27 cellular contexts compared by ENCODE assay signal in the genomic region with DNA sequence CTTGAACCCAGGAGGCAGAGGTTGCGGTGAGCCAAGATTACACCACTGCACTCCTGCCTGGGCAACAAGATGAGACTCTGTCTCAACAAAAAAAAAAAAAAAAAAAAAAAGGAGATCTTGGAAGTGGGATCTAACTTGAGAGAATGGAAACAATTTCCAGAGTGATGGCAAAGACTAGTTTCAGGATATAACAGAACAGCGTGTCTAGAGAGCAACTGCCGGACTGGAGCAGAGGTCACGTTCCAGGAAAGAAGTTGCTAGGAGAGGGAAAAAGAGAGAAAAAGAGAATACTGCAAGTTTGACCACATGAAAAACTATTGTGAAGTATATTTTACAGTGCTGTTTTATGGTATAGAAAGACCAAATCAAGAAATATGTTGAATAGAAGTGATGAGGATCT.
DNase-seq lines count a peak whose midpoint lies in the region; ATAC-seq, FAIRE-seq and TF ChIP-seq lines count a peak whose summit lies in the region.
"Had no signal": no experiment of that assay in that cellular context is flagged by ENCODE, and none has a peak within 500 bp of the region (broad histone marks: within the 10 kb centered on the region; RNA-seq: fewer than 3 reads in every experiment).

No MANE protein-coding gene starts in this region.

- H3K4me1 Mint-ChIP-seq in activated naive CD4-positive, alpha-beta T cell treated with anti-CD3 and anti-CD28 coated beads, Interleukin-2, amount 10 ng/mL, durations not matched to agents 7 days and 5 days: no peaks in the 10 kb centered on the region
- no peaks in the 10 kb centered on the region for H3K4me1 Mint-ChIP-seq in activated naive CD4-positive, alpha-beta T cell treated with anti-CD3 and anti-CD28 coated beads for 36 hours (ENCODE audit: low read depth)
- peaks cover 7 to 9% of the 10 kb centered on the region in 2 experiments for H3K4me1 Mint-ChIP-seq in H9
- H3K4me1 Mint-ChIP-seq: CD14-positive monocyte; CD8-positive, alpha-beta memory T cell had no signal

- no peak for DNase-seq in activated naive CD4-positive, alpha-beta T cell treated with anti-CD3 and anti-CD28 coated beads, Interleukin-2, amount 10 ng/mL, durations not matched to agents 7 days and 5 days
- no peak for DNase-seq in activated naive CD4-positive, alpha-beta T cell treated with anti-CD3 and anti-CD28 coated beads for 36 hours
- no peak for DNase-seq in right lobe of liver
- DNase-seq in HepG2 (ENCODE audit: low spot score): no peak
- peak; percentile 31 to 44 for DNase-seq in lung microvascular endothelial cell (ENCODE audit: low read depth in 2 of 2)
- no peak for DNase-seq in pons (ENCODE audit: low spot score)
- DNase-seq in H9: no peak
- DNase-seq: 8988T; ACHN; AML-193; BE2C; CD4-positive, alpha-beta T cell; CD8-positive, alpha-beta memory T cell; DMS 273 treated with DMSO at 0.1 percent for 48 hours; DMS79; EL; GDM1; GM23248; H7 had no signal

- peak in 3 of 4 donors; percentile 35 to 53 (median 42) for ATAC-seq in right lobe of liver
- no peak for ATAC-seq in HepG2
- ATAC-seq: A549, GM12878, HCT116 had no signal

- H3K4me3 ChIP-seq in right lobe of liver: no peak overlapping the region
- no peak overlapping the region for H3K4me3 ChIP-seq in HepG2 (replicated peaks in 1 of 3; ENCODE audit: insufficient read depth in 1 of 3, low read depth in 2 of 3, low read length in 3 of 3)
- H3K4me3 ChIP-seq: A549; BLaER1 treated with 17β-estradiol and CSF1 and Interleukin-3, amounts not matched to agents 10 nM and 100 nM; GM12878; GM23248 had no signal

- POLR2A ChIA-PET in HepG2 (lab: Yijun Ruan, JAX): no interaction called here

- H2BK5ac ChIP-seq in H9 (ENCODE audit: insufficient read length, low read length): no peak overlapping the region

- no peaks in the 10 kb centered on the region for H3K9me3 Mint-ChIP-seq in activated naive CD4-positive, alpha-beta T cell treated with anti-CD3 and anti-CD28 coated beads, Interleukin-2, amount 10 ng/mL, durations not matched to agents 7 days and 5 days
- H3K9me3 Mint-ChIP-seq in activated naive CD4-positive, alpha-beta T cell treated with anti-CD3 and anti-CD28 coated beads for 36 hours: no peaks in the 10 kb centered on the region
- H3K9me3 Mint-ChIP-seq in H9: no peaks in the 10 kb centered on the region
- H3K9me3 Mint-ChIP-seq: CD4-positive, alpha-beta T cell; CD8-positive, alpha-beta memory T cell had no signal

- FAIRE-seq in HepG2 (lab: Jason Lieb, UNC): no peak
- FAIRE-seq: A549, D721Med, GM12878, GM19239, H1 had no signal

- CTCF ChIA-PET in activated naive CD4-positive, alpha-beta T cell treated with anti-CD3 and anti-CD28 coated beads, Interleukin-2, amount 10 ng/mL, durations not matched to agents 7 days and 5 days (lab: Charles Lee): interaction anchor here (1.5 to 4.3 kb wide), 2 partner anchors 147 to 211 kb away, joined by 4 to 60 read pairs; no protein-coding TSS in a partner anchor
- CTCF ChIA-PET in activated naive CD4-positive, alpha-beta T cell treated with anti-CD3 and anti-CD28 coated beads for 36 hours (lab: Charles Lee): interaction anchor here (0.7 to 1.7 kb wide), 4 partner anchors 146 to 213 kb away, joined by 3 to 4 read pairs (median 3); no protein-coding TSS in a partner anchor
- CTCF ChIA-PET in HepG2 (lab: Yijun Ruan, JAX; ENCODE audit: low intra/inter-chr PET ratio, low total read pairs): no interaction called here

- intact Hi-C loops in activated naive CD4-positive, alpha-beta T cell treated with anti-CD3 and anti-CD28 coated beads for 36 hours (cut with micrococcal nuclease): loop anchor here (5.0 kb wide), 1 partner anchor 62 kb away; no protein-coding TSS in a partner anchor
- intact Hi-C loops in right lobe of liver (cut with DNase I) (no loop called here), HepG2 (cut with micrococcal nuclease; ENCODE audit: unreplicated experiment) (no loop called here)

- H3K56ac ChIP-seq in H9 (ENCODE audit: insufficient read length, low read depth, low read length): no peak overlapping the region

- no peaks in the 10 kb centered on the region for H3K4me1 ChIP-seq in right lobe of liver
- no peaks in the 10 kb centered on the region for H3K4me1 ChIP-seq in HepG2 (ENCODE audit: insufficient read depth, low read length)
- H3K4me1 ChIP-seq in H9 (ENCODE audit: insufficient read depth, low read length): no peaks in the 10 kb centered on the region; the same call in 1 of the 2 replicates
- H3K4me1 ChIP-seq: BE2C; BLaER1 treated with 17β-estradiol and CSF1 and Interleukin-3, amounts not matched to agents 10 nM and 100 nM had no signal

- no TSS peak for BruUV-seq in HepG2 (replicated peaks; lab: Mats Ljungman, UMichigan)

- no peak overlapping the region for H3T11ph ChIP-seq in H9 (ENCODE audit: low read length)

- no peaks in the 10 kb centered on the region for H3K27me3 Mint-ChIP-seq in activated naive CD4-positive, alpha-beta T cell treated with anti-CD3 and anti-CD28 coated beads, Interleukin-2, amount 10 ng/mL, durations not matched to agents 7 days and 5 days
- H3K27me3 Mint-ChIP-seq in activated naive CD4-positive, alpha-beta T cell treated with anti-CD3 and anti-CD28 coated beads for 36 hours (ENCODE audit: low read depth): no peaks in the 10 kb centered on the region
- H3K27me3 Mint-ChIP-seq in H9 (ENCODE audit: low read depth): no peaks in the 10 kb centered on the region
- H3K27me3 Mint-ChIP-seq: CD4-positive, alpha-beta T cell; CD8-positive, alpha-beta memory T cell had no signal

- H3K9ac ChIP-seq in HepG2 (ENCODE audit: insufficient read depth, low read depth, low read length) (no peak overlapping the region), H9 (ENCODE audit: extremely low read depth, insufficient read length, low read length) (no peak overlapping the region)
- H3K9ac ChIP-seq: BLaER1 treated with 17β-estradiol and CSF1 and Interleukin-3, amounts not matched to agents 10 nM and 100 nM; GM23248 had no signal

- H3K27ac Mint-ChIP-seq in activated naive CD4-positive, alpha-beta T cell treated with anti-CD3 and anti-CD28 coated beads, Interleukin-2, amount 10 ng/mL, durations not matched to agents 7 days and 5 days: peak overlapping the region; percentile 49
- H3K27ac Mint-ChIP-seq in activated naive CD4-positive, alpha-beta T cell treated with anti-CD3 and anti-CD28 coated beads for 36 hours: no peak overlapping the region
- H3K27ac Mint-ChIP-seq in H9: no peak overlapping the region; a peak in 1 of 7 replicates
- H3K27ac Mint-ChIP-seq: CD4-positive, alpha-beta T cell had no signal

- H3K27me3 ChIP-seq in right lobe of liver (no peaks in the 10 kb centered on the region), HepG2 (ENCODE audit: control insufficient read depth in 1 of 2, insufficient read depth in 2 of 2, low read length in 2 of 2) (no peaks in the 10 kb centered on the region), H9 (ENCODE audit: insufficient read depth, low read length) (no peaks in the 10 kb centered on the region)
- H3K27me3 ChIP-seq: BE2C; BLaER1 treated with 17β-estradiol and CSF1 and Interleukin-3, amounts not matched to agents 10 nM and 100 nM had no signal

- no peaks in the 10 kb centered on the region for H3K9me3 ChIP-seq in right lobe of liver
- no peaks in the 10 kb centered on the region for H3K9me3 ChIP-seq in HepG2 (ENCODE audit: low read length)
- H3K9me3 ChIP-seq in H9 (ENCODE audit: control insufficient read depth, low read depth, low read length): no peaks in the 10 kb centered on the region
- H3K9me3 ChIP-seq: A549; BE2C; BLaER1 treated with 17β-estradiol and CSF1 and Interleukin-3, amounts not matched to agents 10 nM and 100 nM had no signal

- no peak overlapping the region for H2AK5ac ChIP-seq in H9 (ENCODE audit: insufficient read length, low read length)

- no peak overlapping the region for H4K91ac ChIP-seq in H9 (ENCODE audit: insufficient read length, low read depth, low read length)

- H3K18ac ChIP-seq in H9 (ENCODE audit: insufficient read length, low read depth, low read length): no peak overlapping the region

- H2BK120ac ChIP-seq in H9 (ENCODE audit: low read depth, low read length, poor library complexity, severe bottlenecking): no peak overlapping the region

- TF ChIP-seq RAD21 in HepG2 (CRISPR knock-in tag; IDR thresholded peaks at IDR 0.05): no peak

- peaks cover 20% of the 10 kb centered on the region for H3K36me3 Mint-ChIP-seq in activated naive CD4-positive, alpha-beta T cell treated with anti-CD3 and anti-CD28 coated beads, Interleukin-2, amount 10 ng/mL, durations not matched to agents 7 days and 5 days
- peaks cover 14% of the 10 kb centered on the region for H3K36me3 Mint-ChIP-seq in activated naive CD4-positive, alpha-beta T cell treated with anti-CD3 and anti-CD28 coated beads for 36 hours (ENCODE audit: low read depth)
- peaks cover 0 to 12% (median 6%) of the 10 kb centered on the region in 3 experiments; a peak in 2 of 7 replicates for H3K36me3 Mint-ChIP-seq in H9 (ENCODE audit: insufficient read depth in 1 of 3, low read depth in 3 of 3)

- H3K79me2 ChIP-seq in HepG2 (ENCODE audit: insufficient read depth, low read length) (no peaks in the 10 kb centered on the region), H9 (ENCODE audit: insufficient read depth, low read length) (no peaks in the 10 kb centered on the region)

- H4K20me1 ChIP-seq in HepG2 (ENCODE audit: insufficient read depth, low read length) (no peaks in the 10 kb centered on the region), H9 (ENCODE audit: control insufficient read depth, insufficient read depth, insufficient read length) (no peaks in the 10 kb centered on the region)
- H4K20me1 ChIP-seq: BLaER1 treated with 17β-estradiol and CSF1 and Interleukin-3, amounts not matched to agents 10 nM and 100 nM had no signal

- H3K23ac ChIP-seq in H9 (ENCODE audit: insufficient read length, low read depth, low read length): no peak overlapping the region

- in situ Hi-C loops in HepG2 (cut with HindIII; ENCODE audit: extremely low pct_ligation_motif_present, low pct_unique_long_range_greater_than_20kb): loop anchor here (5.0 to 25.0 kb wide), 2 partner anchors 208 to 478 kb away; no protein-coding TSS in a partner anchor

- no peak overlapping the region for H2BK12ac ChIP-seq in H9 (ENCODE audit: insufficient read length, low read depth, low read length)

- no peak overlapping the region for H3K4ac ChIP-seq in H9 (ENCODE audit: low read depth, low read length)

- WGBS in right lobe of liver (ENCODE audit: insufficient coverage, low coverage, low lambda C conversion rate, missing lambda C conversion rate): 75% methylated on average over 4 of the region's 4 CpGs
- WGBS in HepG2 (ENCODE audit: low lambda C conversion rate): 99% methylated on average over 4 of the region's 4 CpGs
- WGBS in H9 (ENCODE audit: extremely low coverage, insufficient read length, low lambda C conversion rate): no CpG with 5 or more reads among the region's 4 CpGs

- TF ChIP-seq CTCF in right lobe of liver (IDR thresholded peaks at IDR 0.05): no peak
- TF ChIP-seq CTCF in HepG2 (CRISPR knock-in tag; IDR thresholded peaks at IDR 0.05): no peak
- no peak for TF ChIP-seq CTCF in H9 (conservative IDR thresholded peaks at IDR 0.05)

- H3K36me3 ChIP-seq in right lobe of liver (no peaks in the 10 kb centered on the region), HepG2 (replicated peaks in 1 of 2; ENCODE audit: control insufficient read depth in 1 of 2, insufficient read depth in 2 of 2, low read length in 2 of 2) (peaks cover 0 to 7% of the 10 kb centered on the region in 2 experiments; a peak in 1 of 5 replicates)
- H3K36me3 ChIP-seq: BE2C had no signal

- H3K4me2 ChIP-seq in HepG2 (ENCODE audit: low read depth, low read length) (no peak overlapping the region), H9 (ENCODE audit: insufficient read depth, insufficient read length, low read length) (no peak overlapping the region)
- H3K4me2 ChIP-seq: A549; BLaER1 treated with 17β-estradiol and CSF1 and Interleukin-3, amounts not matched to agents 10 nM and 100 nM had no signal

- TF ChIP-seq POLR2A in right lobe of liver (IDR thresholded peaks at IDR 0.05) (no peak), HepG2 (IDR thresholded peaks at IDR 0.05; ENCODE audit: insufficient read depth in 1 of 2, low read depth in 2 of 2, low read length in 2 of 2) (no peak)

- H2BK15ac ChIP-seq in H9 (ENCODE audit: low read depth, low read length): no peak overlapping the region

- no peak overlapping the region for H3K14ac ChIP-seq in H9 (ENCODE audit: insufficient read depth, low read length)

- no peak overlapping the region for H2AFZ ChIP-seq in HepG2 (ENCODE audit: low read length)
- no peak overlapping the region for H2AFZ ChIP-seq in H9 (ENCODE audit: low read length)
- H2AFZ ChIP-seq: GM23248 had no signal

- H4K8ac ChIP-seq in H9 (replicated peaks; ENCODE audit: insufficient read length, low read depth, low read length): no peak overlapping the region

- no peak overlapping the region for H2BK20ac ChIP-seq in H9 (ENCODE audit: low read depth, low read length, poor library complexity, severe bottlenecking)

- H3K79me1 ChIP-seq in H9 (ENCODE audit: insufficient read depth, low read depth, low read length, poor library complexity, severe bottlenecking): no peaks in the 10 kb centered on the region

- no peaks in the 10 kb centered on the region for H3K23me2 ChIP-seq in H9 (ENCODE audit: insufficient read length, low read depth, low read length, poor library complexity, severe bottlenecking)

- no peak overlapping the region for H3K4me3 Mint-ChIP-seq in activated naive CD4-positive, alpha-beta T cell treated with anti-CD3 and anti-CD28 coated beads, Interleukin-2, amount 10 ng/mL, durations not matched to agents 7 days and 5 days
- H3K4me3 Mint-ChIP-seq in activated naive CD4-positive, alpha-beta T cell treated with anti-CD3 and anti-CD28 coated beads for 36 hours: no peak overlapping the region
- H3K4me3 Mint-ChIP-seq in H9: no peak overlapping the region
- H3K4me3 Mint-ChIP-seq: CD14-positive monocyte; CD4-positive, alpha-beta T cell; CD8-positive, alpha-beta memory T cell had no signal

- no peak overlapping the region for H4K5ac ChIP-seq in H9 (ENCODE audit: insufficient read length, low read depth, low read length)

- TF ChIP-seq EP300 in HepG2 (IDR thresholded peaks at IDR 0.05; ENCODE audit: low read depth in 2 of 2, low read length in 2 of 2): no peak
- TF ChIP-seq EP300 in HepG2 (CRISPR knock-in tag; IDR thresholded peaks at IDR 0.05; ENCODE audit: borderline replicate concordance): no peak

- no peak overlapping the region for H3K27ac ChIP-seq in right lobe of liver
- no peak overlapping the region for H3K27ac ChIP-seq in HepG2 (ENCODE audit: extremely low read length, insufficient read depth, low read length)
- no peak overlapping the region for H3K27ac ChIP-seq in H9 (ENCODE audit: insufficient read length, low read depth, low read length)
- H3K27ac ChIP-seq: BLaER1 treated with 17β-estradiol and CSF1 and Interleukin-3, amounts not matched to agents 10 nM and 100 nM; GM23248 had no signal

Comparison
In these comparisons a context has a peak if more than half of its experiments do, and no peak if none do; other contexts are left out.
1. DNase-seq: peak in lung microvascular endothelial cell (2 of 2); none in activated naive CD4-positive, alpha-beta T cell treated with anti-CD3 and anti-CD28 coated beads, Interleukin-2, amount 10 ng/mL, durations not matched to agents 7 days and 5 days (single experiment), activated naive CD4-positive, alpha-beta T cell treated with anti-CD3 and anti-CD28 coated beads for 36 hours (single experiment), right lobe of liver (0 of 3), HepG2 (single experiment), pons (single experiment) and H9 (single experiment).